8 cellular contexts compared by ENCODE assay signal in genomic region chr17:35119370-35120185, GRCh38. TPM values are rescaled to one million over a fixed set of nuclear protein-coding genes. Genes with fewer than 3 reads are reported as not detected.
DNase-seq lines count a peak whose midpoint lies in the region; ATAC-seq and TF ChIP-seq lines count a peak whose summit lies in the region.

Gene RAD51D, minus strand, starts transcription at chr17:35119860. Its CDS starts 247 bp downstream, at chr17:35119613.

- H3K36me3 ChIP-seq in GM06990 (ENCODE audit: control insufficient read depth, insufficient read depth, low read length) (no peaks in the 10 kb centered on the region; the same call in 1 of the 2 replicates), cardiac muscle cell (no peaks in the 10 kb centered on the region), parathyroid adenoma (ENCODE audit: control insufficient read depth, insufficient read depth, low read length) (no peaks in the 10 kb centered on the region), tibial nerve (peaks cover 0 to 4% (median 0%) of the 10 kb centered on the region in 3 donors)

- H3K9me3 ChIP-seq in cardiac muscle cell (ENCODE audit: low read depth) (no peaks in the 10 kb centered on the region), parathyroid adenoma (ENCODE audit: control insufficient read depth, low read length) (no peaks in the 10 kb centered on the region), tibial nerve (no peaks in the 10 kb centered on the region)

- peak within 1 kb of the TSS; percentile 96 for H3K27ac Mint-ChIP-seq in activated naive CD8-positive, alpha-beta T cell treated with anti-CD3 and anti-CD28 coated beads, Interleukin-2, amount 10 ng/mL, durations not matched to agents 7 days and 5 days

- DNase-seq in GM06990 (ENCODE audit: extremely low read depth, insufficient read length) = peak; percentile 89
- peak; percentile 58 for DNase-seq in NCI-H1105 (lab: John Stamatoyannopoulos, UW)
- DNase-seq in SW 1271 (lab: John Stamatoyannopoulos, UW) = peak; percentile 23 to 60
- DNase-seq in activated naive CD8-positive, alpha-beta T cell treated with anti-CD3 and anti-CD28 coated beads, Interleukin-2, amount 10 ng/mL, durations not matched to agents 7 days and 5 days = peak; percentile 93
- peak; percentile 79 to 89 for DNase-seq in cardiac muscle cell (ENCODE audit: low read depth in 1 of 2, low spot score in 1 of 2)
- DNase-seq in tibial nerve (ENCODE audit: low spot score in 2 of 2) = peak; percentile 46 to 58

- peak in 1 of 2 donors; percentile 23 for TF ChIP-seq EP300 in tibial nerve (IDR thresholded peaks at IDR 0.05)

- no peak for TF ChIP-seq POLR2A in tibial nerve (IDR thresholded peaks at IDR 0.05)

- H3K4me1 ChIP-seq in cardiac muscle cell (ENCODE audit: low read depth) (no peaks in the 10 kb centered on the region), parathyroid adenoma (peaks cover 9% of the 10 kb centered on the region), tibial nerve (peaks cover 0 to 22% (median 9%) of the 10 kb centered on the region in 4 donors)

- peaks cover 20% of the 10 kb centered on the region for H3K36me3 Mint-ChIP-seq in activated naive CD8-positive, alpha-beta T cell treated with anti-CD3 and anti-CD28 coated beads, Interleukin-2, amount 10 ng/mL, durations not matched to agents 7 days and 5 days

- peak within 1 kb of the TSS; percentile 96 for H3K4me3 Mint-ChIP-seq in activated naive CD8-positive, alpha-beta T cell treated with anti-CD3 and anti-CD28 coated beads, Interleukin-2, amount 10 ng/mL, durations not matched to agents 7 days and 5 days

- H3K9ac ChIP-seq in parathyroid adenoma = peak within 1 kb of the TSS; percentile 79

- POLR2A ChIA-PET in activated naive CD8-positive, alpha-beta T cell treated with anti-CD3 and anti-CD28 coated beads, Interleukin-2, amount 10 ng/mL, durations not matched to agents 7 days and 5 days (lab: Charles Lee) = interaction anchor here (0.6 to 2.7 kb wide), 9 partner anchors 10 to 689 kb away, joined by 3 to 15 read pairs (median 7); partner anchors contain the start of genes LIG3, RFFL, SLFN12L and TAF15

- peak; percentile 66 for ATAC-seq in HG02571 (IDR thresholded peaks at IDR 0.05; ENCODE audit: unreplicated experiment)
- peak; percentile 86 for ATAC-seq in activated naive CD8-positive, alpha-beta T cell treated with anti-CD3 and anti-CD28 coated beads, Interleukin-2, amount 10 ng/mL, durations not matched to agents 7 days and 5 days (ENCODE audit: low read depth)

- H2AFZ ChIP-seq in parathyroid adenoma = peak within 1 kb of the TSS; percentile 97

- H3K79me2 ChIP-seq in parathyroid adenoma = peaks cover 11% of the 10 kb centered on the region

- WGBS in tibial nerve, 2 donors = 0 to 1% methylated on average over 43 to 53 of the region's 72 CpGs

- H3K4me1 Mint-ChIP-seq in activated naive CD8-positive, alpha-beta T cell treated with anti-CD3 and anti-CD28 coated beads, Interleukin-2, amount 10 ng/mL, durations not matched to agents 7 days and 5 days = peaks cover 30% of the 10 kb centered on the region

- no peaks in the 10 kb centered on the region for H3K27me3 Mint-ChIP-seq in activated naive CD8-positive, alpha-beta T cell treated with anti-CD3 and anti-CD28 coated beads, Interleukin-2, amount 10 ng/mL, durations not matched to agents 7 days and 5 days

- H3K9me3 Mint-ChIP-seq in activated naive CD8-positive, alpha-beta T cell treated with anti-CD3 and anti-CD28 coated beads, Interleukin-2, amount 10 ng/mL, durations not matched to agents 7 days and 5 days = no peaks in the 10 kb centered on the region

- H3K27ac ChIP-seq in cardiac muscle cell = no peak within 1 kb of the TSS
- H3K27ac ChIP-seq in parathyroid adenoma = peak within 1 kb of the TSS; percentile 32
- peak within 1 kb of the TSS; percentile 37 to 82 (median 78) for H3K27ac ChIP-seq in tibial nerve

- H3K4me3 ChIP-seq in GM06990 (replicated peaks; ENCODE audit: low read depth, low read length) (peak within 1 kb of the TSS; percentile 85), cardiac muscle cell (peak within 1 kb of the TSS; percentile 59), parathyroid adenoma (ENCODE audit: low read depth, low read length) (peak within 1 kb of the TSS; percentile 75), tibial nerve (peak within 1 kb of the TSS; percentile 71 to 81 (median 78))

- H3K27me3 ChIP-seq in GM06990 (replicated peaks; ENCODE audit: control insufficient read depth, insufficient read depth, low read length) (no peaks in the 10 kb centered on the region), cardiac muscle cell (peaks cover 18% of the 10 kb centered on the region), parathyroid adenoma (ENCODE audit: control insufficient read depth, insufficient read depth, low read length) (no peaks in the 10 kb centered on the region), tibial nerve (no peaks in the 10 kb centered on the region)

- H3K4me2 ChIP-seq in parathyroid adenoma (ENCODE audit: low read length) = peak within 1 kb of the TSS; percentile 80

- TF ChIP-seq CTCF in GM06990 (IDR thresholded peaks at IDR 0.05; ENCODE audit: insufficient read depth, low read length, poor library complexity, severe bottlenecking) (peak; percentile 73), cardiac muscle cell (IDR thresholded peaks at IDR 0.05; ENCODE audit: low read depth, low read length) (peak; percentile 74), parathyroid adenoma (IDR thresholded peaks at IDR 0.05) (peak; percentile 94), tibial nerve (IDR thresholded peaks at IDR 0.05) (peak; percentile 94 to 99 (median 98))

RNA-seq across cellular contexts. Expression of gene RAD51D, which starts in this region (rescaled TPM):
- 10 to 100 TPM; 27.3 to 33.8 TPM for total RNA-seq in activated naive CD8-positive, alpha-beta T cell treated with anti-CD3 and anti-CD28 coated beads, Interleukin-2, amount 10 ng/mL, durations not matched to agents 7 days and 5 days
- 4.9 and 5.8 TPM in 2 replicates for total RNA-seq in cardiac muscle cell
- polyA plus RNA-seq in cardiac muscle cell = 14.0 and 15.1 TPM in 2 replicates
- total RNA-seq in tibial nerve = 10 to 100 TPM in 2 of 4 donors, 1 to 10 TPM in 2; 7.5 to 19.8 (median 11.9) TPM

Comparison
In these comparisons a context has a peak if more than half of its experiments do, and no peak if none do; other contexts are left out.
1. DNase-seq: peak in every context shown above with its lines; median percentile 93 in activated naive CD8-positive, alpha-beta T cell treated with anti-CD3 and anti-CD28 coated beads, Interleukin-2, amount 10 ng/mL, durations not matched to agents 7 days and 5 days; 89 in GM06990; 84 in cardiac muscle cell; 58 in NCI-H1105; 52 in tibial nerve; 42 in SW 1271.